13 cellular contexts compared by ENCODE assay signal in genomic region chr15:29183071-29183831, GRCh38.
DNase-seq lines count a peak whose midpoint lies in the region; TF ChIP-seq lines count a peak whose summit lies in the region.
"Had no signal": no experiment of that assay in that cellular context is flagged by ENCODE, and none has a peak within 500 bp of the region (broad histone marks: within the 10 kb centered on the region; RNA-seq: fewer than 3 reads in every experiment).

No MANE protein-coding gene starts in this region.

- CTCF ChIA-PET in A673 (lab: Charles Lee), result no interaction called here

- BruUV-seq in A673 (replicated peaks; lab: Mats Ljungman, UMichigan), result no TSS peak

- no peaks in the 10 kb centered on the region for H3K4me1 ChIP-seq in A673 (ENCODE audit: insufficient read depth, low read length, poor library complexity, severe bottlenecking)
- peaks cover 12% of the 10 kb centered on the region for H3K4me1 ChIP-seq in OCI-LY3 (ENCODE audit: low read length)

- no peaks in the 10 kb centered on the region for H4K20me1 ChIP-seq in OCI-LY3 (ENCODE audit: insufficient read depth, low read length)

- TF ChIP-seq CTCF in A673 (conservative IDR thresholded peaks at IDR 0.05; ENCODE audit: low read depth, low read length) (no peak), OCI-LY3 (IDR thresholded peaks at IDR 0.05; ENCODE audit: low read depth, low read length) (no peak), foreskin fibroblast (IDR thresholded peaks at IDR 0.05; ENCODE audit: low read depth, low read length) (no peak)

- no peak overlapping the region for H3K27ac ChIP-seq in A673 (ENCODE audit: low read depth, low read length, poor library complexity, severe bottlenecking)
- H3K27ac ChIP-seq in OCI-LY3 (ENCODE audit: low read length), result no peak overlapping the region
- H3K27ac ChIP-seq: dorsolateral prefrontal cortex had no signal

- peaks cover 12% of the 10 kb centered on the region for H3K27me3 ChIP-seq in A673 (replicated peaks; ENCODE audit: insufficient read depth, low read depth, low read length, poor library complexity)
- H3K27me3 ChIP-seq in OCI-LY3 (ENCODE audit: low read depth, low read length), result peaks cover 4% of the 10 kb centered on the region; the same call in 1 of the 2 replicates
- no peaks in the 10 kb centered on the region for H3K27me3 ChIP-seq in MG63
- H3K27me3 ChIP-seq: dorsolateral prefrontal cortex had no signal

- no peak overlapping the region for H3K9ac ChIP-seq in OCI-LY3 (ENCODE audit: low read length)

- POLR2A ChIA-PET in A673 (lab: Charles Lee; ENCODE audit: low non-redundant PET), result no interaction called here

- peak; percentile 70 for DNase-seq in A673 (ENCODE audit: low spot score)
- DNase-seq in DMS53 (lab: John Stamatoyannopoulos, UW), result peak; percentile 78
- DNase-seq in foreskin fibroblast, result peak; percentile 3 to 6
- no peak for DNase-seq in MG63
- DNase-seq in AG20443 (ENCODE audit: low spot score), result no peak
- DNase-seq in NCI-H446 (lab: John Stamatoyannopoulos, UW), result no peak
- no peak for DNase-seq in NCI-H82 treated with DMSO at 0.1 percent for 48 hours (lab: John Stamatoyannopoulos, UW; ENCODE audit: unreplicated experiment)
- DNase-seq: amygdala; CD8-positive, alpha-beta memory T cell; dorsolateral prefrontal cortex; Karpas-422; RPMI8226 had no signal

- H3K4me3 ChIP-seq in A673 (ENCODE audit: low read depth, low read length, poor library complexity, severe bottlenecking) (no peak overlapping the region), OCI-LY3 (ENCODE audit: low read length) (no peak overlapping the region), foreskin fibroblast (ENCODE audit: low read depth in 1 of 2, low read length in 2 of 2) (no peak overlapping the region), MG63 (no peak overlapping the region)
- H3K4me3 ChIP-seq: dorsolateral prefrontal cortex had no signal

- H3K4me2 ChIP-seq in OCI-LY3 (ENCODE audit: low read length), result peak overlapping the region; percentile 10

- no peaks in the 10 kb centered on the region for H3K79me2 ChIP-seq in OCI-LY3 (ENCODE audit: low read length)

- no peak overlapping the region for H2AFZ ChIP-seq in OCI-LY3 (ENCODE audit: low read depth, low read length)

- intact Hi-C loops in A673 (cut with micrococcal nuclease; ENCODE audit: unreplicated experiment), result no loop called here

- no peaks in the 10 kb centered on the region for H3K36me3 ChIP-seq in A673 (ENCODE audit: insufficient read depth, low read length, poor library complexity, severe bottlenecking)
- no peaks in the 10 kb centered on the region for H3K36me3 ChIP-seq in OCI-LY3 (replicated peaks; ENCODE audit: low read depth, low read length)
- H3K36me3 ChIP-seq in MG63, result no peaks in the 10 kb centered on the region

- H3K9me3 ChIP-seq in A673 (ENCODE audit: low read depth, low read length, poor library complexity, severe bottlenecking) (no peaks in the 10 kb centered on the region), OCI-LY3 (ENCODE audit: insufficient read depth, low read length) (no peaks in the 10 kb centered on the region), MG63 (no peaks in the 10 kb centered on the region)

Comparison
In these comparisons a context has a peak if more than half of its experiments do, and no peak if none do; other contexts are left out.
1. DNase-seq: peak in A673 (single experiment), DMS53 (single experiment) and foreskin fibroblast (2 of 2); none in MG63 (single experiment), AG20443 (single experiment), NCI-H446 (0 of 2) and NCI-H82 treated with DMSO at 0.1 percent for 48 hours (single experiment).